In the genomic region with DNA sequence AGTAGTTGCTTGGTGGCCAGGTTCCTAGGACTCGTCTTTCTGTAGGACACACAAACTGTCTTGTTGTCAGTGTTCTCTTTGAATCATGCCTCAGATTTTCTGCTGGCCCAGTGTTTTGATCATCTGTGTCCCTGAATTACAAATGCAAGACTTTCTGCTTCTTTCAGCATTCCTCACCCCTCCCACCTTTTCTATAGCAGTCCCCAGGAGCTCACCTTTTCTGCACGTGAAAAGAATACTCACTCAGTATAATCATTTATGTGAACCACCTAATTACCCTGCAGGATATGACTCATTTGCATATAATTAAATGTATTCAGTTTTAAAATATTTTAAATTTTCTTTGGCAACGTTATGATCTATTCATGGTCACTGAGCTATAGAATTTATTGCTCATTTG, we compare ENCODE assay signal across 16 cellular contexts.
DNase-seq lines count a peak whose midpoint lies in the region; ATAC-seq and TF ChIP-seq lines count a peak whose summit lies in the region.
"Had no signal": no experiment of that assay in that cellular context is flagged by ENCODE, and none has a peak within 500 bp of the region (broad histone marks: within the 10 kb centered on the region; RNA-seq: fewer than 3 reads in every experiment).

No MANE protein-coding gene starts in this region.

- ATAC-seq in WTC11 (peak; percentile 58; the same call in 1 of the 2 replicates), HG03565 (IDR thresholded peaks at IDR 0.05; ENCODE audit: unreplicated experiment) (no peak)
- ATAC-seq: CD8-positive, alpha-beta T cell; HepG2 had no signal

- H3K27me3 ChIP-seq in HUES64 (ENCODE audit: insufficient read depth, low read length) (no peaks in the 10 kb centered on the region), mesendoderm (ENCODE audit: insufficient read depth, low read length, poor library complexity) (no peaks in the 10 kb centered on the region)
- H3K27me3 ChIP-seq: BLaER1 treated with 17β-estradiol and CSF1 and Interleukin-3, amounts not matched to agents 10 nM and 100 nM had no signal

- WGBS in HUES64: 34% methylated on average over 3 of the region's 3 CpGs
- no CpG with 5 or more reads among the region's 3 CpGs for WGBS in mesendoderm (ENCODE audit: extremely low coverage, insufficient coverage, low lambda C conversion rate)

- TF ChIP-seq CTCF in WTC11 (IDR thresholded peaks at IDR 0.05): no peak

- H3K23ac ChIP-seq in mesendoderm (ENCODE audit: low read length): no peak overlapping the region

- H3K79me2 ChIP-seq in mesendoderm (ENCODE audit: control insufficient read depth, insufficient read depth, low read length): no peaks in the 10 kb centered on the region

- no peak overlapping the region for H4K5ac ChIP-seq in mesendoderm (ENCODE audit: low read length)

- H3K9ac ChIP-seq in HUES64 (ENCODE audit: low read depth, low read length): no peak overlapping the region
- no peak overlapping the region for H3K9ac ChIP-seq in mesendoderm (ENCODE audit: low read length)
- H3K9ac ChIP-seq: BLaER1 treated with 17β-estradiol and CSF1 and Interleukin-3, amounts not matched to agents 10 nM and 100 nM had no signal

- H3K4me3 Mint-ChIP-seq in WTC11: peak overlapping the region; percentile 32; the same call in 1 of the 2 replicates
- H3K4me3 Mint-ChIP-seq: B cell; CD8-positive, alpha-beta T cell; IgD-negative memory B cell had no signal

- H3K27ac Mint-ChIP-seq in WTC11: peak overlapping the region; percentile 57; the same call in 1 of the 2 replicates
- H3K27ac Mint-ChIP-seq: B cell; CD8-positive, alpha-beta T cell; IgD-negative memory B cell had no signal

- no peaks in the 10 kb centered on the region for H3K27me3 Mint-ChIP-seq in WTC11 (ENCODE audit: low read depth)
- H3K27me3 Mint-ChIP-seq: B cell had no signal

- no peak overlapping the region for H3K4me2 ChIP-seq in mesendoderm (ENCODE audit: low read length)
- H3K4me2 ChIP-seq: BLaER1 treated with 17β-estradiol and CSF1 and Interleukin-3, amounts not matched to agents 10 nM and 100 nM had no signal

- H3K4me1 ChIP-seq in HUES64 (ENCODE audit: insufficient read depth, low read length): peaks cover 27% of the 10 kb centered on the region
- H3K4me1 ChIP-seq in mesendoderm (ENCODE audit: control insufficient read depth, low read depth, low read length): peaks cover 5% of the 10 kb centered on the region
- H3K4me1 ChIP-seq: BLaER1 treated with 17β-estradiol and CSF1 and Interleukin-3, amounts not matched to agents 10 nM and 100 nM; HAP-1 had no signal

- POLR2A ChIA-PET in WTC11 (lab: Charles Lee): no interaction called here

- CTCF ChIA-PET in WTC11 (lab: Charles Lee): no interaction called here

- H3K18ac ChIP-seq in mesendoderm (ENCODE audit: low read length): no peak overlapping the region

- no peaks in the 10 kb centered on the region for H3K36me3 Mint-ChIP-seq in WTC11
- H3K36me3 Mint-ChIP-seq: CD8-positive, alpha-beta T cell; IgD-negative memory B cell had no signal

- no peak overlapping the region for H2BK120ac ChIP-seq in mesendoderm (ENCODE audit: low read depth, low read length)

- H3K56ac ChIP-seq in mesendoderm (ENCODE audit: low read length): no peak overlapping the region

- no peaks in the 10 kb centered on the region for H3K9me3 ChIP-seq in HUES64 (ENCODE audit: insufficient read depth, low read depth, low read length)
- H3K9me3 ChIP-seq: BLaER1 treated with 17β-estradiol and CSF1 and Interleukin-3, amounts not matched to agents 10 nM and 100 nM; HAP-1 had no signal

- H3K4me3 ChIP-seq in HUES64 (ENCODE audit: low read length) (no peak overlapping the region), mesendoderm (ENCODE audit: low read length) (no peak overlapping the region)
- H3K4me3 ChIP-seq: BLaER1 treated with 17β-estradiol and CSF1 and Interleukin-3, amounts not matched to agents 10 nM and 100 nM; HAP-1 had no signal

- peak; percentile 32 for DNase-seq in COR-L47 (lab: John Stamatoyannopoulos, UW)
- no peak for DNase-seq in WTC11 (ENCODE audit: low spot score)
- no peak for DNase-seq in mesendoderm
- no peak for DNase-seq in NCI-H2029 treated with DMSO at 0.1 percent for 48 hours (lab: John Stamatoyannopoulos, UW)
- DNase-seq in Ammon's horn (ENCODE audit: low spot score): no peak
- DNase-seq: 8988T; CD8-positive, alpha-beta T cell; GOT3; KBM-7 had no signal

- H3K9me3 Mint-ChIP-seq in WTC11: no peaks in the 10 kb centered on the region
- H3K9me3 Mint-ChIP-seq: CD8-positive, alpha-beta T cell; IgD-negative memory B cell had no signal

- no peak overlapping the region for H2BK15ac ChIP-seq in mesendoderm (replicated peaks; ENCODE audit: low read depth)

- H3K4ac ChIP-seq in mesendoderm (ENCODE audit: low read depth, low read length): no peak overlapping the region

- H3K36me3 ChIP-seq in HUES64 (ENCODE audit: insufficient read depth, low read length): no peaks in the 10 kb centered on the region
- H3K36me3 ChIP-seq in mesendoderm (ENCODE audit: control insufficient read depth, insufficient read depth, low read length): no peaks in the 10 kb centered on the region
- H3K36me3 ChIP-seq: BLaER1 treated with 17β-estradiol and CSF1 and Interleukin-3, amounts not matched to agents 10 nM and 100 nM; HAP-1 had no signal

- peaks cover 24% of the 10 kb centered on the region for H3K4me1 Mint-ChIP-seq in WTC11
- H3K4me1 Mint-ChIP-seq: B cell, IgD-negative memory B cell had no signal

- H2AK5ac ChIP-seq in mesendoderm (ENCODE audit: low read length): no peak overlapping the region

- H3K27ac ChIP-seq in HUES64 (ENCODE audit: low read depth, low read length) (0 out of 2 replicates have a peak overlapping the region, but pooled peaks have one; percentile 4), mesendoderm (ENCODE audit: low read depth, low read length) (no peak overlapping the region)
- H3K27ac ChIP-seq: BLaER1 treated with 17β-estradiol and CSF1 and Interleukin-3, amounts not matched to agents 10 nM and 100 nM had no signal

- no peaks in the 10 kb centered on the region for H3K79me1 ChIP-seq in mesendoderm (ENCODE audit: low read length)

- no peak overlapping the region for H4K8ac ChIP-seq in mesendoderm (ENCODE audit: low read depth, low read length)

- peak overlapping the region; percentile 10 for H2BK5ac ChIP-seq in mesendoderm (ENCODE audit: low read length)

TF ChIP-seq in WTC11, 78 proteins besides CTCF, POLR2A, EP300 and RAD21 (continues in another document):
- TF ChIP-seq NFYB (CRISPR knock-in tag; conservative IDR thresholded peaks at IDR 0.05; ENCODE audit: low read depth) (no peak), TP53 (CRISPR knock-in tag; IDR thresholded peaks at IDR 0.05) (no peak), NFE2L1 (CRISPR knock-in tag; IDR thresholded peaks at IDR 0.05) (no peak), ATF6 (CRISPR knock-in tag; IDR thresholded peaks at IDR 0.05) (no peak), ZNF121 (CRISPR knock-in tag; IDR thresholded peaks at IDR 0.05) (no peak), CDX4 (CRISPR knock-in tag; IDR thresholded peaks at IDR 0.05; ENCODE audit: borderline replicate concordance) (no peak), TCF7 (CRISPR knock-in tag; IDR thresholded peaks at IDR 0.05; ENCODE audit: low read depth) (no peak), KAT7 (CRISPR knock-in tag; IDR thresholded peaks at IDR 0.05; ENCODE audit: borderline replicate concordance) (no peak), ELF4 (CRISPR knock-in tag; IDR thresholded peaks at IDR 0.05; ENCODE audit: low read depth) (no peak)
- TF ChIP-seq, protein P1, sequence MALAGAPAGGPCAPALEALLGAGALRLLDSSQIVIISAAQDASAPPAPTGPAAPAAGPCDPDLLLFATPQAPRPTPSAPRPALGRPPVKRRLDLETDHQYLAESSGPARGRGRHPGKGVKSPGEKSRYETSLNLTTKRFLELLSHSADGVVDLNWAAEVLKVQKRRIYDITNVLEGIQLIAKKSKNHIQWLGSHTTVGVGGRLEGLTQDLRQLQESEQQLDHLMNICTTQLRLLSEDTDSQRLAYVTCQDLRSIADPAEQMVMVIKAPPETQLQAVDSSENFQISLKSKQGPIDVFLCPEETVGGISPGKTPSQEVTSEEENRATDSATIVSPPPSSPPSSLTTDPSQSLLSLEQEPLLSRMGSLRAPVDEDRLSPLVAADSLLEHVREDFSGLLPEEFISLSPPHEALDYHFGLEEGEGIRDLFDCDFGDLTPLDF (CRISPR knock-in tag; IDR thresholded peaks at IDR 0.05): no peak
- TF ChIP-seq, protein P2, sequence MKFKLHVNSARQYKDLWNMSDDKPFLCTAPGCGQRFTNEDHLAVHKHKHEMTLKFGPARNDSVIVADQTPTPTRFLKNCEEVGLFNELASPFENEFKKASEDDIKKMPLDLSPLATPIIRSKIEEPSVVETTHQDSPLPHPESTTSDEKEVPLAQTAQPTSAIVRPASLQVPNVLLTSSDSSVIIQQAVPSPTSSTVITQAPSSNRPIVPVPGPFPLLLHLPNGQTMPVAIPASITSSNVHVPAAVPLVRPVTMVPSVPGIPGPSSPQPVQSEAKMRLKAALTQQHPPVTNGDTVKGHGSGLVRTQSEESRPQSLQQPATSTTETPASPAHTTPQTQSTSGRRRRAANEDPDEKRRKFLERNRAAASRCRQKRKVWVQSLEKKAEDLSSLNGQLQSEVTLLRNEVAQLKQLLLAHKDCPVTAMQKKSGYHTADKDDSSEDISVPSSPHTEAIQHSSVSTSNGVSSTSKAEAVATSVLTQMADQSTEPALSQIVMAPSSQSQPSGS (CRISPR knock-in tag; IDR thresholded peaks at IDR 0.05; ENCODE audit: borderline replicate concordance, low read depth): no peak
